8 cellular contexts compared by ENCODE assay signal in genomic region chr6:89145962-89146747, GRCh38. TPM values are rescaled to one million over a fixed set of nuclear protein-coding genes. Genes with fewer than 3 reads are reported as not detected.
DNase-seq lines count a peak whose midpoint lies in the region; ATAC-seq and TF ChIP-seq lines count a peak whose summit lies in the region.

TSS of gene PM20D2 (plus strand) at chr6:89146055. CDS start at chr6:89146145, 90 bp downstream.

- H3K36me3 Mint-ChIP-seq in activated CD4-positive, alpha-beta T cell treated with anti-CD3 and anti-CD28 coated beads, Interleukin-2, amount 10 ng/mL, durations not matched to agents 7 days and 5 days (ENCODE audit: low read depth), result peaks cover 18% of the 10 kb centered on the region
- no peaks in the 10 kb centered on the region for H3K36me3 Mint-ChIP-seq in dendritic cell treated with granulocyte-macrophage colony-stimulating factor and Interleukin-4, amounts not matched to agents 40 ng/mL and 50 ng/mL, for 4 days (ENCODE audit: low read depth)

- no peaks in the 10 kb centered on the region for H3K9me3 Mint-ChIP-seq in activated CD4-positive, alpha-beta T cell treated with anti-CD3 and anti-CD28 coated beads, Interleukin-2, amount 10 ng/mL, durations not matched to agents 7 days and 5 days
- H3K9me3 Mint-ChIP-seq in dendritic cell treated with granulocyte-macrophage colony-stimulating factor and Interleukin-4, amounts not matched to agents 40 ng/mL and 50 ng/mL, for 4 days, result no peaks in the 10 kb centered on the region

- H3K27ac ChIP-seq in ACC112 (ENCODE audit: low read depth, low read length), result peak within 1 kb of the TSS; percentile 39; the same call in 1 of the 2 replicates
- H3K27ac ChIP-seq in lower lobe of right lung, result peak within 1 kb of the TSS; percentile 82

- H3K36me3 ChIP-seq in ACC112 (ENCODE audit: insufficient read depth, low read length), result 0 out of 2 replicates have a peak, but pooled peaks cover 7% of the 10 kb centered on the region
- H3K36me3 ChIP-seq in lower lobe of right lung, result peaks cover under 1% of the 10 kb centered on the region

- CTCF ChIA-PET in activated CD4-positive, alpha-beta T cell treated with anti-CD3 and anti-CD28 coated beads, Interleukin-2, amount 10 ng/mL, durations not matched to agents 7 days and 5 days (lab: Charles Lee), result interaction anchor here (0.7 to 1.5 kb wide), 3 partner anchors 9 to 47 kb away, joined by 3 to 6 read pairs (median 4); no protein-coding TSS in a partner anchor

- peak; percentile 45 for DNase-seq in NCI-H2196 treated with DMSO at 0.1 percent for 48 hours (lab: John Stamatoyannopoulos, UW; ENCODE audit: unreplicated experiment)
- DNase-seq in activated CD4-positive, alpha-beta T cell treated with anti-CD3 and anti-CD28 coated beads, Interleukin-2, amount 10 ng/mL, durations not matched to agents 7 days and 5 days, result peak; percentile 59
- peak; percentile 75 for DNase-seq in lower lobe of right lung
- DNase-seq in stimulated activated CD4-positive, alpha-beta T cell treated with anti-CD3 and anti-CD28 coated beads, TNF-alpha, amount 100 ng/mL, for 4 hours (ENCODE audit: low read depth in 3 of 3), result peak; percentile 38 to 51 (median 49)

- ATAC-seq in GM18519 (IDR thresholded peaks at IDR 0.05; ENCODE audit: low FRiP score, unreplicated experiment) (peak; percentile 47), HG02981 (IDR thresholded peaks at IDR 0.05; ENCODE audit: unreplicated experiment) (peak; percentile 57), lower lobe of right lung (peak; percentile 95 to 97)

- H3K4me3 Mint-ChIP-seq in activated CD4-positive, alpha-beta T cell treated with anti-CD3 and anti-CD28 coated beads, Interleukin-2, amount 10 ng/mL, durations not matched to agents 7 days and 5 days, result peak within 1 kb of the TSS; percentile 86
- H3K4me3 Mint-ChIP-seq in dendritic cell treated with granulocyte-macrophage colony-stimulating factor and Interleukin-4, amounts not matched to agents 40 ng/mL and 50 ng/mL, for 4 days, result peak within 1 kb of the TSS; percentile 78

- H3K4me1 Mint-ChIP-seq in activated CD4-positive, alpha-beta T cell treated with anti-CD3 and anti-CD28 coated beads, Interleukin-2, amount 10 ng/mL, durations not matched to agents 7 days and 5 days, result peaks cover 37% of the 10 kb centered on the region
- H3K4me1 Mint-ChIP-seq in dendritic cell treated with granulocyte-macrophage colony-stimulating factor and Interleukin-4, amounts not matched to agents 40 ng/mL and 50 ng/mL, for 4 days (ENCODE audit: low read depth), result peaks cover 8% of the 10 kb centered on the region

- intact Hi-C loops in dendritic cell treated with granulocyte-macrophage colony-stimulating factor and Interleukin-4, amounts not matched to agents 40 ng/mL and 50 ng/mL, for 4 days (cut with micrococcal nuclease), result loop anchor here (10.0 kb wide), 2 partner anchors 61 to 161 kb away; partner anchors contain the start of gene PNRC1
- intact Hi-C loops in lower lobe of right lung (cut with DNase I), result no loop called here

- H3K27ac Mint-ChIP-seq in activated CD4-positive, alpha-beta T cell treated with anti-CD3 and anti-CD28 coated beads, Interleukin-2, amount 10 ng/mL, durations not matched to agents 7 days and 5 days, result peak within 1 kb of the TSS; percentile 97
- peak within 1 kb of the TSS; percentile 46 for H3K27ac Mint-ChIP-seq in dendritic cell treated with granulocyte-macrophage colony-stimulating factor and Interleukin-4, amounts not matched to agents 40 ng/mL and 50 ng/mL, for 4 days

- H3K4me1 ChIP-seq in ACC112 (ENCODE audit: control insufficient read depth, insufficient read depth, low read length, unreplicated experiment) (no peaks in the 10 kb centered on the region), lower lobe of right lung (peaks cover 11% of the 10 kb centered on the region)

- H2AFZ ChIP-seq in ACC112 (ENCODE audit: low read length, unreplicated experiment), result peak within 1 kb of the TSS; percentile 68

- peaks cover 5% of the 10 kb centered on the region for H3K27me3 Mint-ChIP-seq in activated CD4-positive, alpha-beta T cell treated with anti-CD3 and anti-CD28 coated beads, Interleukin-2, amount 10 ng/mL, durations not matched to agents 7 days and 5 days
- no peaks in the 10 kb centered on the region for H3K27me3 Mint-ChIP-seq in dendritic cell treated with granulocyte-macrophage colony-stimulating factor and Interleukin-4, amounts not matched to agents 40 ng/mL and 50 ng/mL, for 4 days

- no peaks in the 10 kb centered on the region for H3K27me3 ChIP-seq in ACC112 (ENCODE audit: insufficient read depth, low read length)
- no peaks in the 10 kb centered on the region for H3K27me3 ChIP-seq in lower lobe of right lung (ENCODE audit: low read depth)

- no peak for TF ChIP-seq CTCF in lower lobe of right lung (IDR thresholded peaks at IDR 0.05)

- H3K9me3 ChIP-seq in lower lobe of right lung, result no peaks in the 10 kb centered on the region

- POLR2A ChIA-PET in activated CD4-positive, alpha-beta T cell treated with anti-CD3 and anti-CD28 coated beads, Interleukin-2, amount 10 ng/mL, durations not matched to agents 7 days and 5 days (lab: Charles Lee), result no interaction called here

- H3K4me3 ChIP-seq in ACC112 (ENCODE audit: low read depth, low read length), result peak within 1 kb of the TSS; percentile 85
- H3K4me3 ChIP-seq in lower lobe of right lung, result peak within 1 kb of the TSS; percentile 90

- peaks cover 7% of the 10 kb centered on the region for H3K79me2 ChIP-seq in ACC112 (ENCODE audit: control insufficient read depth, insufficient read depth, low read length, unreplicated experiment)

RNA-seq across cellular contexts. Expression of gene PM20D2, which starts in this region (rescaled TPM):
- total RNA-seq in activated CD4-positive, alpha-beta T cell treated with anti-CD3 and anti-CD28 coated beads, Interleukin-2, amount 10 ng/mL, durations not matched to agents 7 days and 5 days, result 10 to 100 TPM; 15.5 to 17.4 TPM
- total RNA-seq in lower lobe of right lung, result 8.1 TPM

Comparison
In these comparisons a context has a peak if more than half of its experiments do, and no peak if none do; other contexts are left out.
1. Peak in every context shown above with its lines: DNase-seq, ATAC-seq, H3K4me3 ChIP-seq and H3K27ac ChIP-seq.